ENCODE assay signal across 8 cellular contexts in the genomic region with DNA sequence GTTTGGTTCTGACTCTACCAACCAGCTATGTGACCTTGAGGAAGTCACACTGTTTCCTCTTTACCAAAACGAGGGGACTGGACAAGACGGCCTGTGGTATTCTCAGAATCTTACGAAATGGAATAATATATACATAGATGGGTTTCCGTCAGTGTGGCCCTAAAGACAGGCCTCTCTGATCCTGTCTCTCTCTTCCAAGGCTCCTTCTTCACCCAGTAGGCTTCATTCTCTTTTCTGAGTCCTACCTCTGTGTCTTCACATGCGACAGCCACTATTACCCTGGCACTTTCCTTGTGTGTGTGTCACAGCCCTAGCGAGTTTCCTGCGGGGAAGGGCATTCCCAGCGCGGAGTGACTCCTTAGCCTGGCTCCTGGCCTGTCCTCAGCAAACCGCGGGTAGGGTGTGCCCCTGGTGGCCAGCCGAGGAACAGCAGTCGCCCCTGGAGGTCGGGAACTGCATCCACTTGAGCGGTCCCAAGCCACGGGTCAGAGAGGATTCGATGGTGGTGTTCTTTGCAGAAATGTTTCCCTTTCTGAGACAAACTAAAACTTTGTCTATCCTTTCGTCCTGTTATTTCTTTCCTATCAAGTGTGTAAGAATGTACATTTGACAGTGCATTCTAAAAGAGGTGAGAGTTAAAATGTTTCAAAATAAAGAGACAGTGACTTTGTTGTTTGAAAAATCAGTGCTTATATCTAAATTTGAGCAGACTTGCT.
DNase-seq lines count a peak whose midpoint lies in the region; ATAC-seq and TF ChIP-seq lines count a peak whose summit lies in the region.

No MANE protein-coding gene starts in this region.

- H3K4me1 ChIP-seq in DOHH2 (ENCODE audit: control insufficient read depth, low read length) (no peaks in the 10 kb centered on the region), fibroblast of lung (ENCODE audit: control insufficient read depth, extremely low read depth, insufficient read depth, low read length) (peaks cover 2% of the 10 kb centered on the region)

- peak overlapping the region; percentile 44 for H2AFZ ChIP-seq in fibroblast of lung (ENCODE audit: low read length)

- no peak overlapping the region for H3K9ac ChIP-seq in fibroblast of lung (ENCODE audit: insufficient read depth, low read length)

- peak overlapping the region in 3 of 8 donors; percentile 17 to 51 (median 29) for H3K4me3 Mint-ChIP-seq in naive B cell

- H3K27me3 ChIP-seq in DOHH2 (ENCODE audit: control insufficient read depth, low read length) (no peaks in the 10 kb centered on the region), H7 (ENCODE audit: control insufficient read depth, insufficient read depth, low read length) (no peaks in the 10 kb centered on the region), fibroblast of lung (ENCODE audit: control insufficient read depth, insufficient read depth, low read length) (no peaks in the 10 kb centered on the region)

- peaks cover 6 to 18% (median 12%) of the 10 kb centered on the region in 3 donors for H3K4me1 Mint-ChIP-seq in naive B cell

- no peaks in the 10 kb centered on the region for H3K79me2 ChIP-seq in DOHH2 (ENCODE audit: control insufficient read depth, low read length)
- H3K79me2 ChIP-seq in fibroblast of lung (ENCODE audit: control insufficient read depth, insufficient read depth, low read length): no peaks in the 10 kb centered on the region

- DNase-seq in H7: peak; percentile 88
- peak; percentile 77 to 86 for DNase-seq in NOMO-1 (lab: John Stamatoyannopoulos, UW; ENCODE audit: unreplicated experiment in 2 of 2)
- peak; percentile 38 for DNase-seq in activated T-cell treated with anti-CD3 and anti-CD28 coated beads for 24 hours (ENCODE audit: low read depth)
- DNase-seq in fibroblast of lung (ENCODE audit: low read depth in 2 of 2): peak; percentile 62 to 67
- DNase-seq in naive B cell: peak; percentile 53
- DNase-seq in stimulated activated CD8-positive, alpha-beta memory T cell treated with anti-CD3 and anti-CD28 coated beads, Interleukin-7, amount 100 ng/mL, for 48 hours (ENCODE audit: extremely low read depth in 1 of 2, low read depth in 1 of 2): peak; percentile 26 to 34
- DNase-seq in mesenteric fat pad (ENCODE audit: low spot score): no peak

- peaks cover 0 to 10% of the 10 kb centered on the region in 2 donors for H3K36me3 Mint-ChIP-seq in naive B cell

- peak overlapping the region in 2 of 6 donors; percentile 28 for H3K27ac Mint-ChIP-seq in naive B cell

- H3F3A ChIP-seq in DOHH2 (ENCODE audit: control insufficient read depth, insufficient read depth): no peaks in the 10 kb centered on the region

- ATAC-seq in naive B cell (ENCODE audit: low read depth in 2 of 2): peak; percentile 74 to 75

- H3K36me3 ChIP-seq in DOHH2 (ENCODE audit: control insufficient read depth, low read length): no peaks in the 10 kb centered on the region
- no peaks in the 10 kb centered on the region for H3K36me3 ChIP-seq in H7 (replicated peaks; ENCODE audit: control insufficient read depth, insufficient read depth, low read length)
- no peaks in the 10 kb centered on the region for H3K36me3 ChIP-seq in fibroblast of lung (ENCODE audit: control insufficient read depth, insufficient read depth, low read length)

- H3K9me2 ChIP-seq in DOHH2 (replicated peaks; ENCODE audit: control insufficient read depth, low read length): no peaks in the 10 kb centered on the region

- peaks cover 5 to 20% (median 6%) of the 10 kb centered on the region in 3 donors for H3K27me3 Mint-ChIP-seq in naive B cell

- H3K4me3 ChIP-seq in DOHH2 (ENCODE audit: low read length): no peak overlapping the region
- no peak overlapping the region for H3K4me3 ChIP-seq in H7 (ENCODE audit: insufficient read depth, low read depth, low read length)
- H3K4me3 ChIP-seq in fibroblast of lung (replicated peaks in 1 of 4; ENCODE audit: control extremely low read depth in 1 of 4, insufficient read depth in 1 of 4, low read depth in 3 of 4, low read length in 4 of 4): no peak overlapping the region

- H3K9me3 ChIP-seq in DOHH2 (ENCODE audit: control insufficient read depth, insufficient read depth, low read length) (no peaks in the 10 kb centered on the region), fibroblast of lung (ENCODE audit: control insufficient read depth, insufficient read depth, low read depth, low read length) (no peaks in the 10 kb centered on the region)

- H3K27ac ChIP-seq in DOHH2 (ENCODE audit: low read depth, low read length) (no peak overlapping the region), fibroblast of lung (ENCODE audit: insufficient read depth, low read length) (no peak overlapping the region)

- H4K20me1 ChIP-seq in DOHH2 (ENCODE audit: control insufficient read depth, insufficient read depth, low read depth, low read length) (no peaks in the 10 kb centered on the region), fibroblast of lung (ENCODE audit: control insufficient read depth, extremely low read depth, insufficient read depth, low read length) (no peaks in the 10 kb centered on the region)

- H3K9me3 Mint-ChIP-seq in naive B cell: peaks cover 0 to 2% (median 0%) of the 10 kb centered on the region in 7 donors

- TF ChIP-seq CTCF in DOHH2 (IDR thresholded peaks at IDR 0.05; ENCODE audit: low read depth, low read length, poor library complexity, severe bottlenecking): peak; percentile 97
- peak; percentile 97 to 98 for TF ChIP-seq CTCF in fibroblast of lung (conservative IDR thresholded peaks at IDR 0.05 in 1 of 2, IDR thresholded peaks at IDR 0.05 in 1 of 2; ENCODE audit: low read depth in 1 of 2, low read length in 2 of 2)

- no peak overlapping the region for H3K4me2 ChIP-seq in DOHH2 (ENCODE audit: low read length)
- H3K4me2 ChIP-seq in fibroblast of lung (ENCODE audit: extremely low read depth, insufficient read depth, low read length): no peak overlapping the region
